In the genomic region with DNA sequence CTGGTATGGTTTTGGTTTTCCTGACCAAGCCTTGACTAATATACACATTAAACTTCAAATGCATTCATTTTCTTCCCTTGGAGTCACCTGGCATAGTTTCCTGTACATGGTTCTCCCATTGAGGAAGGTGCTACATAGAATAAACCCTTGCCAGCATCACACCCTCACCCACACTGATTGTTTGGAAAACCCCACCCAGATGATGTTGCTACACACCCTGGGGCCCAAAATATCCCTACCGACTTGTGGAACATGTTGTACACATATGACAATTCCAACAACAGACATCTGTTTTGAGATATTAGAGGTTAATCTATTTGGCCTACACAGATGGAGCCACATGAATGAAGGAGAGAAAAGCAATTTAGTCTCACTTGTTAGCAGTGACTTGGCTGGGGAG, we compare ENCODE assay signal across 1 cellular context.
TF ChIP-seq lines count a peak whose summit lies in the region.

No MANE protein-coding gene starts in this region.

TF ChIP-seq in WTC11, 78 proteins besides CTCF, POLR2A, EP300 and RAD21 (continued from another document):
- TF ChIP-seq, protein P1, sequence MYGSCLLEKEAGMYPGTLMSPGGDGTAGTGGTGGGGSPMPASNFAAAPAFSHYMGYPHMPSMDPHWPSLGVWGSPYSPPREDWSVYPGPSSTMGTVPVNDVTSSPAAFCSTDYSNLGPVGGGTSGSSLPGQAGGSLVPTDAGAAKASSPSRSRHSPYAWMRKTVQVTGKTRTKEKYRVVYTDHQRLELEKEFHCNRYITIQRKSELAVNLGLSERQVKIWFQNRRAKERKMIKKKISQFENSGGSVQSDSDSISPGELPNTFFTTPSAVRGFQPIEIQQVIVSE (CRISPR knock-in tag; IDR thresholded peaks at IDR 0.05; ENCODE audit: borderline replicate concordance): no peak
- TF ChIP-seq, protein P2, sequence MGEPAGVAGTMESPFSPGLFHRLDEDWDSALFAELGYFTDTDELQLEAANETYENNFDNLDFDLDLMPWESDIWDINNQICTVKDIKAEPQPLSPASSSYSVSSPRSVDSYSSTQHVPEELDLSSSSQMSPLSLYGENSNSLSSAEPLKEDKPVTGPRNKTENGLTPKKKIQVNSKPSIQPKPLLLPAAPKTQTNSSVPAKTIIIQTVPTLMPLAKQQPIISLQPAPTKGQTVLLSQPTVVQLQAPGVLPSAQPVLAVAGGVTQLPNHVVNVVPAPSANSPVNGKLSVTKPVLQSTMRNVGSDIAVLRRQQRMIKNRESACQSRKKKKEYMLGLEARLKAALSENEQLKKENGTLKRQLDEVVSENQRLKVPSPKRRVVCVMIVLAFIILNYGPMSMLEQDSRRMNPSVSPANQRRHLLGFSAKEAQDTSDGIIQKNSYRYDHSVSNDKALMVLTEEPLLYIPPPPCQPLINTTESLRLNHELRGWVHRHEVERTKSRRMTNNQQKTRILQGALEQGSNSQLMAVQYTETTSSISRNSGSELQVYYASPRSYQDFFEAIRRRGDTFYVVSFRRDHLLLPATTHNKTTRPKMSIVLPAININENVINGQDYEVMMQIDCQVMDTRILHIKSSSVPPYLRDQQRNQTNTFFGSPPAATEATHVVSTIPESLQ (CRISPR knock-in tag; IDR thresholded peaks at IDR 0.05): no peak
- no peak for TF ChIP-seq CREB1 (CRISPR knock-in tag; IDR thresholded peaks at IDR 0.05)
- TF ChIP-seq NR1H2 (CRISPR knock-in tag; IDR thresholded peaks at IDR 0.05): no peak
- TF ChIP-seq ATF1 (CRISPR knock-in tag; IDR thresholded peaks at IDR 0.05): no peak
- no peak for TF ChIP-seq GTF2I (CRISPR knock-in tag; conservative IDR thresholded peaks at IDR 0.05)
- no peak for TF ChIP-seq CREM (CRISPR knock-in tag; IDR thresholded peaks at IDR 0.05)
- no peak for TF ChIP-seq FOXJ3 (CRISPR knock-in tag; IDR thresholded peaks at IDR 0.05; ENCODE audit: borderline replicate concordance)
- TF ChIP-seq ZNF423 (CRISPR knock-in tag; IDR thresholded peaks at IDR 0.05): no peak
- TF ChIP-seq, protein P3, sequence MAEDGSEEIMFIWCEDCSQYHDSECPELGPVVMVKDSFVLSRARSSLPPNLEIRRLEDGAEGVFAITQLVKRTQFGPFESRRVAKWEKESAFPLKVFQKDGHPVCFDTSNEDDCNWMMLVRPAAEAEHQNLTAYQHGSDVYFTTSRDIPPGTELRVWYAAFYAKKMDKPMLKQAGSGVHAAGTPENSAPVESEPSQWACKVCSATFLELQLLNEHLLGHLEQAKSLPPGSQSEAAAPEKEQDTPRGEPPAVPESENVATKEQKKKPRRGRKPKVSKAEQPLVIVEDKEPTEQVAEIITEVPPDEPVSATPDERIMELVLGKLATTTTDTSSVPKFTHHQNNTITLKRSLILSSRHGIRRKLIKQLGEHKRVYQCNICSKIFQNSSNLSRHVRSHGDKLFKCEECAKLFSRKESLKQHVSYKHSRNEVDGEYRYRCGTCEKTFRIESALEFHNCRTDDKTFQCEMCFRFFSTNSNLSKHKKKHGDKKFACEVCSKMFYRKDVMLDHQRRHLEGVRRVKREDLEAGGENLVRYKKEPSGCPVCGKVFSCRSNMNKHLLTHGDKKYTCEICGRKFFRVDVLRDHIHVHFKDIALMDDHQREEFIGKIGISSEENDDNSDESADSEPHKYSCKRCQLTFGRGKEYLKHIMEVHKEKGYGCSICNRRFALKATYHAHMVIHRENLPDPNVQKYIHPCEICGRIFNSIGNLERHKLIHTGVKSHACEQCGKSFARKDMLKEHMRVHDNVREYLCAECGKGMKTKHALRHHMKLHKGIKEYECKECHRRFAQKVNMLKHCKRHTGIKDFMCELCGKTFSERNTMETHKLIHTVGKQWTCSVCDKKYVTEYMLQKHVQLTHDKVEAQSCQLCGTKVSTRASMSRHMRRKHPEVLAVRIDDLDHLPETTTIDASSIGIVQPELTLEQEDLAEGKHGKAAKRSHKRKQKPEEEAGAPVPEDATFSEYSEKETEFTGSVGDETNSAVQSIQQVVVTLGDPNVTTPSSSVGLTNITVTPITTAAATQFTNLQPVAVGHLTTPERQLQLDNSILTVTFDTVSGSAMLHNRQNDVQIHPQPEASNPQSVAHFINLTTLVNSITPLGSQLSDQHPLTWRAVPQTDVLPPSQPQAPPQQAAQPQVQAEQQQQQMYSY (CRISPR knock-in tag; IDR thresholded peaks at IDR 0.05): no peak
- no peak for TF ChIP-seq JUN (CRISPR knock-in tag; IDR thresholded peaks at IDR 0.05)
TF ChIP-seq in WTC11: peak in this region for 0.
